In the genomic region with DNA sequence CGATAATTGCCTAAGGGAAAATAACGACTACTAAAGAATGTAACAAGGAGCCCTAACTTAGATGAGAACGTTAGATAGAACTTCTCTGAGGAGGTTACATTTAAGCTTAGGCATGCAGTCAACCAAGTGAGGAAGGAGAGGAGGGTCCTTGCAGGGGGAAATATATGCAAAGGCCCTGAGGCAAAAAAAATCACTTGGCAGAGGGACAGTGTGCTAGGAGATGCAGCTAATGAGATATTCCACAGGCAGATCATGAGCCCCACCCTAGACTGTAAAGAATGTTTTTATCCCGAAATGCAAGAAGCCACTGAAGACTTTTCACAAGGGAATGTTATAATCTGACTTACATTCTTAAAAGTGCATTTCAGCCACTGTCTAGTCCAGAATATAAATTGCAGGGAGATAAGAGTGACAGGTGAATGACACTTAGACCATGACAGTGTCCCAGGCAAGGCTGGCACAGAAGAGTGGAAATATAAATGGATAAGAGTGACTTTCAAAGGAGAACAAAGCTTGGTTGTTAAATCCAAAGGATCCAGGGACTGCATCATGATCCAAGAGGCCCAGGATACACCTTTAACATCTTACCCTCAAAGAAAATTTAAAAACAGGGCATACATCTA, we compare ENCODE assay signal across 32 cellular contexts.
"Had no signal": no experiment of that assay in that cellular context is flagged by ENCODE, and none has a peak within 500 bp of the region (broad histone marks: within the 10 kb centered on the region; RNA-seq: fewer than 3 reads in every experiment).

No MANE protein-coding gene starts in this region.

- H3K4me3 ChIP-seq: left lung, ovary, skin epidermis, thoracic aorta, uterus had no signal

- DNase-seq: activated CD4-positive, alpha-beta memory T cell treated with anti-CD3 and anti-CD28 coated beads, Interleukin-2, amount 10 ng/mL, durations not matched to agents 7 days and 5 days; activated CD4-positive, alpha-beta T cell treated with anti-CD3 and anti-CD28 coated beads, Interleukin-2, amount 10 ng/mL, durations not matched to agents 7 days and 5 days; activated CD4-positive, CD25-positive, alpha-beta regulatory T cell treated with anti-CD3 and anti-CD28 coated beads, Interleukin-2, amount 50 U/mL, for 72 hours; activated CD8-positive, alpha-beta memory T cell treated with anti-CD3 and anti-CD28 coated beads, Interleukin-2, amount 50 U/mL, for 48 hours; activated naive CD8-positive, alpha-beta T cell treated with anti-CD3 and anti-CD28 coated beads, Interleukin-2, amount 50 U/mL, for 24 hours; activated T-cell treated with anti-CD3 and anti-CD28 coated beads, Interleukin-2, amount 50 U/mL, for 4 hours; amygdala; central memory CD4-positive, alpha-beta T cell; foreskin fibroblast; head of caudate nucleus; hypothalamus; immature natural killer cell; kidney glomerular epithelial cell; left lung; naive B cell; nephron progenitor cell; ovary; stimulated activated CD4-positive, alpha-beta T cell treated with anti-CD3 and anti-CD28 coated beads, Interleukin-12 subunit alpha, Interleukin-12 subunit beta, amount 100 ng/mL, for 4 hours; stimulated activated CD4-positive, alpha-beta T cell treated with anti-CD3 and anti-CD28 coated beads, Interleukin-4, amount 100 ng/mL, for 1 hour; stimulated activated naive CD8-positive, alpha-beta T cell treated with anti-CD3 and anti-CD28 coated beads, Interleukin-15, Interleukin-2, amounts not matched to agents 100 U/mL and 50 U/mL, for 24 hours; T-helper 17 cell; T1000; uterus had no signal

- H3K4me1 ChIP-seq: left lung, uterus had no signal

- H3K27ac Mint-ChIP-seq: activated CD4-positive, alpha-beta memory T cell treated with anti-CD3 and anti-CD28 coated beads, Interleukin-2, amount 10 ng/mL, durations not matched to agents 7 days and 5 days; activated CD4-positive, alpha-beta T cell treated with anti-CD3 and anti-CD28 coated beads, Interleukin-2, amount 10 ng/mL, durations not matched to agents 7 days and 5 days; activated naive CD4-positive, alpha-beta T cell treated with anti-CD3 and anti-CD28 coated beads, Interleukin-2, amount 50 U/mL, for 24 hours; activated naive CD8-positive, alpha-beta T cell treated with anti-CD3 and anti-CD28 coated beads, Interleukin-2, amount 50 U/mL, for 24 hours; activated T-helper 2 cell treated with anti-CD3 and anti-CD28 coated beads, Interferon-gamma antibody, Interleukin-2, Interleukin-4, amounts not matched to agents 10 μg/mL and 5 μg/mL and 100 μg/mL, durations not matched to agents 14 hours and 24 hours and 36 hours; immature natural killer cell; naive B cell; nephron progenitor cell; progenitor cell of endocrine pancreas; T-helper 17 cell; type B pancreatic cell had no signal

- FAIRE-seq: endothelial cell of umbilical vein had no signal

- H3K9me3 Mint-ChIP-seq: activated CD4-positive, alpha-beta memory T cell treated with anti-CD3 and anti-CD28 coated beads, Interleukin-2, amount 10 ng/mL, durations not matched to agents 7 days and 5 days; activated CD4-positive, alpha-beta T cell treated with anti-CD3 and anti-CD28 coated beads, Interleukin-2, amount 10 ng/mL, durations not matched to agents 7 days and 5 days; activated naive CD4-positive, alpha-beta T cell treated with anti-CD3 and anti-CD28 coated beads, Interleukin-2, amount 50 U/mL, for 24 hours; activated T-cell treated with anti-CD3 and anti-CD28 coated beads, Interleukin-2, amount 50 U/mL, for 4 hours; activated T-helper 2 cell treated with anti-CD3 and anti-CD28 coated beads, Interferon-gamma antibody, Interleukin-2, Interleukin-4, amounts not matched to agents 10 μg/mL and 5 μg/mL and 100 μg/mL, durations not matched to agents 14 hours and 24 hours and 36 hours; type B pancreatic cell had no signal

- H3K4me3 Mint-ChIP-seq: activated CD4-positive, alpha-beta memory T cell treated with anti-CD3 and anti-CD28 coated beads, Interleukin-2, amount 10 ng/mL, durations not matched to agents 7 days and 5 days; activated CD4-positive, alpha-beta T cell treated with anti-CD3 and anti-CD28 coated beads, Interleukin-2, amount 10 ng/mL, durations not matched to agents 7 days and 5 days; activated naive CD4-positive, alpha-beta T cell treated with anti-CD3 and anti-CD28 coated beads, Interleukin-2, amount 50 U/mL, for 24 hours; activated naive CD8-positive, alpha-beta T cell treated with anti-CD3 and anti-CD28 coated beads, Interleukin-2, amount 50 U/mL, for 24 hours; activated T-cell treated with anti-CD3 and anti-CD28 coated beads, Interleukin-2, amount 50 U/mL, for 4 hours; immature natural killer cell; naive B cell; nephron progenitor cell; T-helper 17 cell; type B pancreatic cell had no signal

- H3K9me3 ChIP-seq: left lung, neutrophil, ovary, thoracic aorta, uterus had no signal

- H3K27me3 ChIP-seq: left lung, neutrophil, ovary, uterus had no signal

- H3K27ac ChIP-seq: left lung, neutrophil, ovary, skin epidermis, thoracic aorta, uterus had no signal

- H3K27me3 Mint-ChIP-seq: progenitor cell of endocrine pancreas, type B pancreatic cell had no signal

- H3K36me3 ChIP-seq: left lung, neutrophil, ovary, thoracic aorta, uterus had no signal

- ATAC-seq: activated naive CD8-positive, alpha-beta T cell treated with anti-CD3 and anti-CD28 coated beads, Interleukin-2, amount 50 U/mL, for 24 hours; activated T-cell treated with anti-CD3 and anti-CD28 coated beads, Interleukin-2, amount 50 U/mL, for 4 hours; left lung; sciatic nerve; stimulated activated naive CD8-positive, alpha-beta T cell treated with anti-CD3 and anti-CD28 coated beads, Interleukin-15, Interleukin-2, amounts not matched to agents 100 U/mL and 50 U/mL, for 24 hours; T-helper 17 cell had no signal

- H3K36me3 Mint-ChIP-seq: activated naive CD4-positive, alpha-beta T cell treated with anti-CD3 and anti-CD28 coated beads, Interleukin-2, amount 50 U/mL, for 24 hours; immature natural killer cell had no signal

- H3K4me1 Mint-ChIP-seq: activated CD4-positive, alpha-beta memory T cell treated with anti-CD3 and anti-CD28 coated beads, Interleukin-2, amount 10 ng/mL, durations not matched to agents 7 days and 5 days; activated CD4-positive, alpha-beta T cell treated with anti-CD3 and anti-CD28 coated beads, Interleukin-2, amount 10 ng/mL, durations not matched to agents 7 days and 5 days; activated naive CD4-positive, alpha-beta T cell treated with anti-CD3 and anti-CD28 coated beads, Interleukin-2, amount 50 U/mL, for 24 hours; activated naive CD8-positive, alpha-beta T cell treated with anti-CD3 and anti-CD28 coated beads, Interleukin-2, amount 50 U/mL, for 24 hours; immature natural killer cell; naive B cell; nephron progenitor cell; T-helper 17 cell had no signal
